In the genomic region with DNA sequence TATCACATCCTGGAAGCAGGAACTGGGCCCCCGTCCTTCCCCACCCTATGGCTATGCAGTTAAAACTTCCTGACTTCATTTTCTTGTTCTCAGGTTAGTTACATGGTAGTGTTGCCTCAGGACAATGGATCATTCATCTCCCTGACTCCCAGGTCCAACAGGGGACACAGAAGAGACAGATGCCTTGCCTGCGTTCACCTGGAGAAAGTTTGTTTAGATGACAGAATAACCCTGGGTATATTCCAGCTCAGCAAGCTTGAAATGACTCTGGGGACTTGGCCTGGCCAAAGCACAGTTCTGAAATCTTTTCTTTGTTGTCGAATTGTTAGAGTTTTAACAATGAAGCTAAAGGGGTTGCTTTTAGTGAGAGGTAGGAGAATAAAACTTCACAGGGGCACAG, we compare ENCODE assay signal across 25 cellular contexts.
DNase-seq lines count a peak whose midpoint lies in the region; ATAC-seq and TF ChIP-seq lines count a peak whose summit lies in the region.
"Had no signal": no experiment of that assay in that cellular context is flagged by ENCODE, and none has a peak within 500 bp of the region (broad histone marks: within the 10 kb centered on the region; RNA-seq: fewer than 3 reads in every experiment).

No MANE protein-coding gene starts in this region.

- POLR2A ChIA-PET in HEK293T (lab: Yijun Ruan, JAX): no interaction called here

- peaks cover 66% of the 10 kb centered on the region for H3K4me1 Mint-ChIP-seq in brain
- H3K4me1 Mint-ChIP-seq: activated CD4-positive, alpha-beta T cell treated with anti-CD3 and anti-CD28 coated beads, Interleukin-2, amount 10 ng/mL, durations not matched to agents 24 days and 14 days had no signal

- H3K4me3 ChIP-seq in sigmoid colon (no peak overlapping the region), lower lobe of right lung (no peak overlapping the region), body of pancreas (no peak overlapping the region)
- H3K4me3 ChIP-seq: suprapubic skin had no signal

- H3K9me3 ChIP-seq in sigmoid colon (no peaks in the 10 kb centered on the region), lower lobe of right lung (no peaks in the 10 kb centered on the region), body of pancreas (no peaks in the 10 kb centered on the region)
- H3K9me3 ChIP-seq: suprapubic skin had no signal

- no peak for TF ChIP-seq POLR2A in sigmoid colon (IDR thresholded peaks at IDR 0.05)
- TF ChIP-seq POLR2A in body of pancreas (IDR thresholded peaks at IDR 0.05): no peak

- H3K4me1 ChIP-seq in sigmoid colon: peaks cover 0 to 88% (median 66%) of the 10 kb centered on the region in 4 donors
- no peaks in the 10 kb centered on the region for H3K4me1 ChIP-seq in lower lobe of right lung
- peaks cover 5% of the 10 kb centered on the region for H3K4me1 ChIP-seq in body of pancreas
- H3K4me1 ChIP-seq: parathyroid adenoma had no signal

- H3K27ac ChIP-seq in sigmoid colon (peak overlapping the region; percentile 70 to 81 (median 78)), lower lobe of right lung (no peak overlapping the region), body of pancreas (no peak overlapping the region)
- H3K27ac ChIP-seq: HL-60, parathyroid adenoma, suprapubic skin, VCaP had no signal

- no peak for TF ChIP-seq CTCF in brain (conservative IDR thresholded peaks at IDR 0.05)
- no peak for TF ChIP-seq CTCF in sigmoid colon (IDR thresholded peaks at IDR 0.05)
- no peak for TF ChIP-seq CTCF in lower lobe of right lung (IDR thresholded peaks at IDR 0.05)
- TF ChIP-seq CTCF in body of pancreas (IDR thresholded peaks at IDR 0.05): no peak
- no peak for TF ChIP-seq CTCF in GM13976 (IDR thresholded peaks at IDR 0.05; ENCODE audit: borderline replicate concordance, control extremely low read depth, extremely low read depth, insufficient read depth, missing control alignments)

- H3K36me3 ChIP-seq in sigmoid colon (no peaks in the 10 kb centered on the region), lower lobe of right lung (no peaks in the 10 kb centered on the region), body of pancreas (replicated peaks in 1 of 2; ENCODE audit: insufficient read depth in 1 of 2, low read depth in 2 of 2) (no peaks in the 10 kb centered on the region)
- H3K36me3 ChIP-seq: suprapubic skin had no signal

- WGBS in sigmoid colon, 2 donors: 38 to 49% methylated on average over 3 of the region's 3 CpGs
- WGBS in body of pancreas, 2 donors: 70 to 71% methylated on average over 3 of the region's 3 CpGs

- peaks cover 0 to 9% (median 5%) of the 10 kb centered on the region in 5 experiments for H3K9me3 Mint-ChIP-seq in brain
- H3K9me3 Mint-ChIP-seq: activated CD4-positive, alpha-beta T cell treated with anti-CD3 and anti-CD28 coated beads, Interleukin-2, amount 10 ng/mL, durations not matched to agents 24 days and 14 days; T-helper 2 cell treated with Interferon-gamma antibody and Interleukin-4, amounts not matched to agents 5 μg/mL and 100 μg/mL, for 36 hours had no signal

- peak overlapping the region in 4 of 5 experiments; percentile 20 to 81 (median 54) for H3K27ac Mint-ChIP-seq in brain
- H3K27ac Mint-ChIP-seq: activated CD4-positive, alpha-beta T cell treated with anti-CD3 and anti-CD28 coated beads, Interleukin-2, amount 10 ng/mL, durations not matched to agents 24 days and 14 days; T-helper 2 cell treated with Interferon-gamma antibody and Interleukin-4, amounts not matched to agents 5 μg/mL and 100 μg/mL, for 36 hours had no signal

- DNase-seq in HEK293T (ENCODE audit: extremely low spot score) (no peak), left kidney (ENCODE audit: low read depth, low spot score) (peak; percentile 59), sigmoid colon (no peak), lower lobe of right lung (no peak), body of pancreas (no peak), GM13976 (ENCODE audit: low spot score) (no peak)
- DNase-seq in stimulated activated CD4-positive, alpha-beta T cell treated with anti-CD3 and anti-CD28 coated beads, Interleukin-2, amount 100 ng/mL, for 24 hours: no peak
- DNase-seq: activated CD4-positive, alpha-beta T cell treated with anti-CD3 and anti-CD28 coated beads, Interleukin-2, amount 10 ng/mL, durations not matched to agents 24 days and 14 days; activated naive CD4-positive, alpha-beta T cell treated with Interleukin-2 at 50 U/mL for 16 hours; activated T-cell treated with anti-CD3 and anti-CD28 coated beads, Interleukin-2, amount 50 U/mL, for 48 hours; C1 segment of cervical spinal cord; dermis blood vessel endothelial cell; DND-41; H9; left cardiac atrium; NCI-H1092; NCI-H1930; NCI-H774; stimulated activated CD4-positive, alpha-beta T cell treated with anti-CD3 and anti-CD28 coated beads, Interleukin-1b, Interleukin-23, amount 100 ng/mL, for 48 hours had no signal

- no peak overlapping the region for H3K4me3 Mint-ChIP-seq in brain
- H3K4me3 Mint-ChIP-seq: activated CD4-positive, alpha-beta T cell treated with anti-CD3 and anti-CD28 coated beads, Interleukin-2, amount 10 ng/mL, durations not matched to agents 24 days and 14 days; H9; T-helper 2 cell treated with Interferon-gamma antibody and Interleukin-4, amounts not matched to agents 5 μg/mL and 100 μg/mL, for 36 hours had no signal

- in situ Hi-C loops in GM13976 (cut with MboI; ENCODE audit: low sequenced_read_pairs, unreplicated experiment): no loop called here

- CTCF ChIA-PET in HEK293T (lab: Yijun Ruan, JAX): interaction anchor here (0.6 to 2.6 kb wide), 2 partner anchors 11 to 567 kb away, joined by 3 to 8 read pairs; no protein-coding TSS in a partner anchor

- no peak for TF ChIP-seq EP300 in sigmoid colon (IDR thresholded peaks at IDR 0.05)

- H3K27me3 ChIP-seq in sigmoid colon (no peaks in the 10 kb centered on the region), lower lobe of right lung (ENCODE audit: low read depth) (no peaks in the 10 kb centered on the region), body of pancreas (no peaks in the 10 kb centered on the region)
- H3K27me3 ChIP-seq: suprapubic skin had no signal

- ATAC-seq in lower lobe of right lung (no peak), body of pancreas (no peak)

- peaks cover 6% of the 10 kb centered on the region for H3K27me3 Mint-ChIP-seq in brain
- H3K27me3 Mint-ChIP-seq: activated CD4-positive, alpha-beta T cell treated with anti-CD3 and anti-CD28 coated beads, Interleukin-2, amount 10 ng/mL, durations not matched to agents 24 days and 14 days had no signal

- peaks cover 29% of the 10 kb centered on the region for H3K36me3 Mint-ChIP-seq in brain

- intact Hi-C loops in sigmoid colon (cut with DNase I) (no loop called here), lower lobe of right lung (cut with DNase I) (no loop called here), body of pancreas (cut with DNase I) (no loop called here)

TF ChIP-seq in HEK293T, 16 proteins besides CTCF, POLR2A, EP300 and RAD21:
- TF ChIP-seq PKNOX1 (IDR thresholded peaks at IDR 0.05) (0 out of 2 replicates have a peak, but pooled peaks have one; percentile 1), SP1 (IDR thresholded peaks at IDR 0.05) (no peak)

Comparison
In these comparisons a context has a peak if more than half of its experiments do, and no peak if none do; other contexts are left out.
1. H3K27ac ChIP-seq: peak in sigmoid colon (4 of 4); none in lower lobe of right lung (single experiment) and body of pancreas (0 of 4).